In the genomic region with DNA sequence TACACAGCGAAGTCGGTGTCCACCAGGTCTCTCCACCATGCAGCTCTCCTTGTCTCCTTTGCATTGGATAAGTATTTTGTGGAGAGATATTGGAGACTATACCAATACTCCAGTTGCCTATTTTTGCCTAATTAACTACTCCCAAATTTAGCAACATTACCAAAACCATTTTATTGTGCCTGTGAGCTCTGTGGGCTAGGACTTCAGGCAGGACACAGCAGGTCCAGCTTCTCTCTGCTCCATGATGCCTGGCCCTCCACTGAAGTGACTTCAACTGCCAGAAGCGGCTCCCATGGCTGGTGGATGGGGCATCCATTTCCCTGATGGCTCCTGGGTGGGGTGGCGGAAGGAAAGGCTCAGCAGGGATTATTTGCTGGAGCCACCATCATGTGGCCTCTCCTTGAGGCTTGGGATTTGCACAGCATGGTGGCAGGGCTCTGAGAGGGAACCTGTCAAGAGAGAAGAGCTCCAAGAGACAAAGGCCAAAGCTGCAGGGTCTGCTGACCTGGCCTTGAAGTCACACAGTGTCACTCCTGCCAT, we compare ENCODE assay signal across 26 cellular contexts.
"Had no signal": no experiment of that assay in that cellular context is flagged by ENCODE, and none has a peak within 500 bp of the region (broad histone marks: within the 10 kb centered on the region; RNA-seq: fewer than 3 reads in every experiment).

No MANE protein-coding gene starts in this region.

- H3K9me3 ChIP-seq: MG63 had no signal

- H3K36me3 Mint-ChIP-seq: activated CD4-positive, alpha-beta memory T cell treated with anti-CD3 and anti-CD28 coated beads for 36 hours had no signal

- H3K27ac ChIP-seq: brain microvascular endothelial cell, cardiac muscle cell had no signal

- H3K27ac Mint-ChIP-seq: activated CD4-positive, alpha-beta memory T cell treated with anti-CD3 and anti-CD28 coated beads for 36 hours; activated naive CD4-positive, alpha-beta T cell treated with anti-CD3 and anti-CD28 coated beads for 36 hours; activated naive CD8-positive, alpha-beta T cell; activated T-helper 17 cell treated with anti-CD3 and anti-CD28 coated beads, Interleukin-2, amount 50 U/mL, for 72 hours had no signal

- DNase-seq: activated CD4-positive, alpha-beta memory T cell treated with anti-CD3 and anti-CD28 coated beads for 36 hours; activated CD4-positive, alpha-beta T cell treated with anti-CD3 and anti-CD28 coated beads, Interleukin-2, amount 10 ng/mL, durations not matched to agents 7 days and 5 days; activated CD4-positive, CD25-positive, alpha-beta regulatory T cell; activated gamma-delta T cell; activated naive CD4-positive, alpha-beta T cell treated with anti-CD3 and anti-CD28 coated beads for 36 hours; activated T-cell treated with anti-CD3 and anti-CD28 coated beads for 4 hours; activated T-cell treated with anti-CD3 and anti-CD28 coated beads, Interleukin-2, amount 50 U/mL, for 48 hours; MG63; MV-4-11; NCI-H1092 treated with DMSO at 0.1 percent for 48 hours; NCI-H1417 treated with DMSO at 0.1 percent for 48 hours; NCI-H1694; NCI-H2029; NCI-H2107; NCI-H2171 treated with DMSO at 0.1 percent for 48 hours; NCI-H226; NCI-H526; NCI-H82; SIG-M5; T-helper 2 cell; T1000 had no signal

- H3K4me3 Mint-ChIP-seq: activated CD4-positive, alpha-beta memory T cell treated with anti-CD3 and anti-CD28 coated beads for 36 hours; activated CD4-positive, alpha-beta T cell treated with anti-CD3 and anti-CD28 coated beads, Interleukin-2, amount 10 ng/mL, durations not matched to agents 7 days and 5 days; activated naive CD4-positive, alpha-beta T cell treated with anti-CD3 and anti-CD28 coated beads for 36 hours; activated naive CD8-positive, alpha-beta T cell; activated T-helper 17 cell treated with anti-CD3 and anti-CD28 coated beads, Interleukin-2, amount 50 U/mL, for 72 hours had no signal

- H3K4me3 ChIP-seq: cardiac muscle cell, MG63 had no signal

- H3K36me3 ChIP-seq: brain microvascular endothelial cell, cardiac muscle cell, MG63 had no signal

- H3K27me3 Mint-ChIP-seq: activated CD4-positive, alpha-beta memory T cell treated with anti-CD3 and anti-CD28 coated beads for 36 hours; activated CD4-positive, alpha-beta T cell treated with anti-CD3 and anti-CD28 coated beads, Interleukin-2, amount 10 ng/mL, durations not matched to agents 7 days and 5 days; activated naive CD8-positive, alpha-beta T cell; activated T-helper 17 cell treated with anti-CD3 and anti-CD28 coated beads, Interleukin-2, amount 50 U/mL, for 72 hours had no signal

- H3K27me3 ChIP-seq: brain microvascular endothelial cell, cardiac muscle cell, MG63 had no signal

- FAIRE-seq: TTC549 had no signal

- H3K4me1 Mint-ChIP-seq: activated CD4-positive, alpha-beta T cell treated with anti-CD3 and anti-CD28 coated beads, Interleukin-2, amount 10 ng/mL, durations not matched to agents 7 days and 5 days; activated T-helper 17 cell treated with anti-CD3 and anti-CD28 coated beads, Interleukin-2, amount 50 U/mL, for 72 hours had no signal

- ATAC-seq: activated T-helper 17 cell treated with anti-CD3 and anti-CD28 coated beads, Interleukin-2, amount 50 U/mL, for 72 hours had no signal
